Comparison of ENCODE assay signal across 1 cellular context in the genomic region with DNA sequence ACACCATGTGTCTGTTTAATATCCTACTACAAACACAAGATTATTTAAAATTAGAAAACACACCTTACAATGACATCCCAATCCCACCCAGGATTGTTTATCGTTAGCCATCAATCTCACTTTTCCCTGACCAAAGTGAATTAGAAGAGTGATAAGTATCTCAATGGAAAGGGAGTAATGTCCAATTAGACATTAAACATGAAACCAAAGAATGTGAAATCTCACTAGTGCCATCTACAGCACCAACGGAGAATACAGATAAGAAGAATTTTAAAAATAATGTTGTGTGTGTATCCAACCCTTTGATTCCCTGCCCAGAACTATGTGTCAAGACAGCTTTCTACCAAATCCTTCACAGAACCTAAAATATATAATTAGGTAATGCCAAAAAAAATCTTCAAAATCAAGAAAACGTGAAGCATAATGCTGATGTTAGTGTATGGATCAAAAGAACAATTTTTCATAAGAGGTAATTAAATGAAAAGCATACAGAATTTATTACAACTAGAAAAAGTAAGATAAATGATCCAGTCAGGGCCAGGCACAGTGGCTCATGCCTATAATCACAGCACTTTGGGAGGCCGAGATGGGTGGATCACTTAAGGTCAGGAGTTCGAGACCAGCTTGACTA.
TF ChIP-seq lines count a peak whose summit lies in the region.

No MANE protein-coding gene starts in this region.

TF ChIP-seq in liver, 16 proteins besides CTCF, POLR2A, EP300 and RAD21 (continued from another document):
- TF ChIP-seq, protein P1, sequence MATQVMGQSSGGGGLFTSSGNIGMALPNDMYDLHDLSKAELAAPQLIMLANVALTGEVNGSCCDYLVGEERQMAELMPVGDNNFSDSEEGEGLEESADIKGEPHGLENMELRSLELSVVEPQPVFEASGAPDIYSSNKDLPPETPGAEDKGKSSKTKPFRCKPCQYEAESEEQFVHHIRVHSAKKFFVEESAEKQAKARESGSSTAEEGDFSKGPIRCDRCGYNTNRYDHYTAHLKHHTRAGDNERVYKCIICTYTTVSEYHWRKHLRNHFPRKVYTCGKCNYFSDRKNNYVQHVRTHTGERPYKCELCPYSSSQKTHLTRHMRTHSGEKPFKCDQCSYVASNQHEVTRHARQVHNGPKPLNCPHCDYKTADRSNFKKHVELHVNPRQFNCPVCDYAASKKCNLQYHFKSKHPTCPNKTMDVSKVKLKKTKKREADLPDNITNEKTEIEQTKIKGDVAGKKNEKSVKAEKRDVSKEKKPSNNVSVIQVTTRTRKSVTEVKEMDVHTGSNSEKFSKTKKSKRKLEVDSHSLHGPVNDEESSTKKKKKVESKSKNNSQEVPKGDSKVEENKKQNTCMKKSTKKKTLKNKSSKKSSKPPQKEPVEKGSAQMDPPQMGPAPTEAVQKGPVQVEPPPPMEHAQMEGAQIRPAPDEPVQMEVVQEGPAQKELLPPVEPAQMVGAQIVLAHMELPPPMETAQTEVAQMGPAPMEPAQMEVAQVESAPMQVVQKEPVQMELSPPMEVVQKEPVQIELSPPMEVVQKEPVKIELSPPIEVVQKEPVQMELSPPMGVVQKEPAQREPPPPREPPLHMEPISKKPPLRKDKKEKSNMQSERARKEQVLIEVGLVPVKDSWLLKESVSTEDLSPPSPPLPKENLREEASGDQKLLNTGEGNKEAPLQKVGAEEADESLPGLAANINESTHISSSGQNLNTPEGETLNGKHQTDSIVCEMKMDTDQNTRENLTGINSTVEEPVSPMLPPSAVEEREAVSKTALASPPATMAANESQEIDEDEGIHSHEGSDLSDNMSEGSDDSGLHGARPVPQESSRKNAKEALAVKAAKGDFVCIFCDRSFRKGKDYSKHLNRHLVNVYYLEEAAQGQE (IDR thresholded peaks at IDR 0.05): no peak
- TF ChIP-seq RXRA (IDR thresholded peaks at IDR 0.05): no peak
- TF ChIP-seq, protein P2, sequence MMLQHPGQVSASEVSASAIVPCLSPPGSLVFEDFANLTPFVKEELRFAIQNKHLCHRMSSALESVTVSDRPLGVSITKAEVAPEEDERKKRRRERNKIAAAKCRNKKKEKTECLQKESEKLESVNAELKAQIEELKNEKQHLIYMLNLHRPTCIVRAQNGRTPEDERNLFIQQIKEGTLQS (IDR thresholded peaks at IDR 0.05): no peak
- no peak for TF ChIP-seq EGR1 (IDR thresholded peaks at IDR 0.05; ENCODE audit: low read depth in 2 of 2)
- no peak for TF ChIP-seq NR2F2 (IDR thresholded peaks at IDR 0.05)
- TF ChIP-seq HNF4G (IDR thresholded peaks at IDR 0.05): no peak
- no peak for TF ChIP-seq FOXA2 (IDR thresholded peaks at IDR 0.05)
- TF ChIP-seq JUND (IDR thresholded peaks at IDR 0.05): no peak
- no peak for TF ChIP-seq HNF4A (conservative IDR thresholded peaks at IDR 0.05)
- no peak for TF ChIP-seq YY1 (IDR thresholded peaks at IDR 0.05)
- TF ChIP-seq, protein P3, sequence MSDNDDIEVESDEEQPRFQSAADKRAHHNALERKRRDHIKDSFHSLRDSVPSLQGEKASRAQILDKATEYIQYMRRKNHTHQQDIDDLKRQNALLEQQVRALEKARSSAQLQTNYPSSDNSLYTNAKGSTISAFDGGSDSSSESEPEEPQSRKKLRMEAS (IDR thresholded peaks at IDR 0.05): no peak
- no peak for TF ChIP-seq FOXA1 (IDR thresholded peaks at IDR 0.05)
TF ChIP-seq in liver: peak in this region for 0.
